Comparison of ENCODE assay signal across 17 cellular contexts in genomic region chr3:170256597-170256996, GRCh38. TPM values are rescaled to one million over a fixed set of nuclear protein-coding genes. Genes with fewer than 3 reads are reported as not detected.
DNase-seq lines count a peak whose midpoint lies in the region; ATAC-seq and TF ChIP-seq lines count a peak whose summit lies in the region.
"Had no signal": no experiment of that assay in that cellular context is flagged by ENCODE, and none has a peak within 500 bp of the region (broad histone marks: within the 10 kb centered on the region; RNA-seq: fewer than 3 reads in every experiment).

No MANE protein-coding gene starts in this region.

- no peaks in the 10 kb centered on the region for H3K27me3 Mint-ChIP-seq in activated T-helper 17 cell treated with anti-CD3 and anti-CD28 coated beads, Interleukin-2, amount 50 U/mL, for 72 hours
- H3K27me3 Mint-ChIP-seq: CD4-positive, alpha-beta memory T cell had no signal

- no peak for TF ChIP-seq CTCF in GM12865 (IDR thresholded peaks at IDR 0.05; ENCODE audit: insufficient read depth, low read depth, low read length, missing control alignments)

- ATAC-seq in GM18508 (IDR thresholded peaks at IDR 0.05; ENCODE audit: insufficient read depth, unreplicated experiment) (peak; percentile 5), HG03135 (IDR thresholded peaks at IDR 0.05; ENCODE audit: unreplicated experiment) (peak; percentile 2), HG03442 (IDR thresholded peaks at IDR 0.05; ENCODE audit: unreplicated experiment) (no peak), GM18867 (IDR thresholded peaks at IDR 0.05; ENCODE audit: unreplicated experiment) (no peak), GM18520 (IDR thresholded peaks at IDR 0.05; ENCODE audit: unreplicated experiment) (no peak)
- peak; percentile 57 for ATAC-seq in activated T-helper 17 cell treated with anti-CD3 and anti-CD28 coated beads, Interleukin-2, amount 50 U/mL, for 72 hours (replicated peaks)

- H3K36me3 Mint-ChIP-seq in activated T-helper 17 cell treated with anti-CD3 and anti-CD28 coated beads, Interleukin-2, amount 50 U/mL, for 72 hours (ENCODE audit: low read depth), result peaks cover 64% of the 10 kb centered on the region

- peak overlapping the region; percentile 56 for H3K4me3 Mint-ChIP-seq in activated T-helper 17 cell treated with anti-CD3 and anti-CD28 coated beads, Interleukin-2, amount 50 U/mL, for 72 hours

- H3K4me1 Mint-ChIP-seq in activated T-helper 17 cell treated with anti-CD3 and anti-CD28 coated beads, Interleukin-2, amount 50 U/mL, for 72 hours, result peaks cover 29% of the 10 kb centered on the region

- H3K27ac Mint-ChIP-seq in activated T-helper 17 cell treated with anti-CD3 and anti-CD28 coated beads, Interleukin-2, amount 50 U/mL, for 72 hours, result peak overlapping the region; percentile 61
- H3K27ac Mint-ChIP-seq: CD4-positive, alpha-beta memory T cell had no signal

- no peaks in the 10 kb centered on the region for H3K9me3 Mint-ChIP-seq in activated T-helper 17 cell treated with anti-CD3 and anti-CD28 coated beads, Interleukin-2, amount 50 U/mL, for 72 hours

- H3K4me3 ChIP-seq in GM12865 (ENCODE audit: low read depth, low read length), result no peak overlapping the region
- H3K4me3 ChIP-seq: GM23248, SJCRH30 had no signal

- DNase-seq in GM12865 (ENCODE audit: low read depth) (peak; percentile 34), NCI-H526 treated with DMSO at 0.1 percent for 48 hours (lab: John Stamatoyannopoulos, UW) (no peak)
- DNase-seq: BE2C; CD4-positive, alpha-beta memory T cell; DMS79; GM23248; Karpas-422; NCI-H187 treated with DMSO at 0.1 percent for 48 hours; NCI-H446 treated with DMSO at 0.1 percent for 48 hours; OCI-M1; SJCRH30 had no signal

RNA-seq across cellular contexts. Expression of gene PRKCI, which starts 34.4 kb away (rescaled TPM):
- 10 to 100 TPM; 21.3 to 27.1 TPM for total RNA-seq in activated T-helper 17 cell treated with anti-CD3 and anti-CD28 coated beads, Interleukin-2, amount 50 U/mL, for 72 hours

Comparison
In these comparisons a context has a peak if more than half of its experiments do, and no peak if none do; other contexts are left out.
1. ATAC-seq: peak in GM18508 (single experiment), HG03135 (single experiment) and activated T-helper 17 cell treated with anti-CD3 and anti-CD28 coated beads, Interleukin-2, amount 50 U/mL, for 72 hours (single experiment); none in HG03442 (single experiment), GM18867 (single experiment) and GM18520 (single experiment).